Comparison of ENCODE assay signal across 9 cellular contexts in genomic region chr22:44172370-44173108, GRCh38. TPM values are rescaled to one million over a fixed set of nuclear protein-coding genes. Genes with fewer than 3 reads are reported as not detected.
A peak's percentile ranks its signal among the peaks of the same experiment; 100 is the strongest.
DNase-seq lines count a peak whose midpoint lies in the region; ATAC-seq, FAIRE-seq and TF ChIP-seq lines count a peak whose summit lies in the region.
"Had no signal": no experiment of that assay in that cellular context is flagged by ENCODE, and none has a peak within 500 bp of the region (broad histone marks: within the 10 kb centered on the region; RNA-seq: fewer than 3 reads in every experiment).

No MANE protein-coding gene starts in this region.

- H3K9ac ChIP-seq in Karpas-422 (ENCODE audit: low read length) (no peak overlapping the region), K562 (ENCODE audit: insufficient read depth in 1 of 2, low read depth in 2 of 2, low read length in 2 of 2) (no peak overlapping the region)

- H3K9me1 ChIP-seq in K562 (ENCODE audit: control insufficient read depth, insufficient read depth, low read length) = no peaks in the 10 kb centered on the region

- intact Hi-C loops in K562 (cut with micrococcal nuclease) = no loop called here
- intact Hi-C loops in naive thymus-derived CD4-positive, alpha-beta T cell (cut with micrococcal nuclease) = no loop called here
- intact Hi-C loops in CD8-positive, alpha-beta T cell (cut with DNase I, micrococcal nuclease) = no loop called here

- H3K9me3 ChIP-seq in Karpas-422 (ENCODE audit: low read length) = no peaks in the 10 kb centered on the region
- no peaks in the 10 kb centered on the region for H3K9me3 ChIP-seq in K562 (replicated peaks; ENCODE audit: control insufficient read depth, insufficient read depth, low read depth, low read length)
- no peaks in the 10 kb centered on the region for H3K9me3 ChIP-seq in naive thymus-derived CD4-positive, alpha-beta T cell (ENCODE audit: control insufficient read depth in 2 of 3, low read length in 3 of 3)
- H3K9me3 ChIP-seq in CD8-positive, alpha-beta T cell (ENCODE audit: low read length) = no peaks in the 10 kb centered on the region

- no peak for ATAC-seq in K562
- peak; percentile 90 for ATAC-seq in naive thymus-derived CD4-positive, alpha-beta T cell
- no peak for ATAC-seq in GM19463 (IDR thresholded peaks at IDR 0.05; ENCODE audit: unreplicated experiment)
- no peak for ATAC-seq in CD8-positive, alpha-beta T cell

- TF ChIP-seq CTCF in K562 (IDR thresholded peaks at IDR 0.05 in 2 of 3, conservative IDR thresholded peaks at IDR 0.05 in 1 of 3; ENCODE audit: insufficient read depth in 2 of 3, low read depth in 1 of 3, low read length in 3 of 3) = no peak
- TF ChIP-seq CTCF in CD8-positive, alpha-beta T cell (IDR thresholded peaks at IDR 0.05) = no peak

- no peaks in the 10 kb centered on the region for H3K79me2 ChIP-seq in Karpas-422 (ENCODE audit: low read length)
- no peaks in the 10 kb centered on the region for H3K79me2 ChIP-seq in K562 (ENCODE audit: control insufficient read depth, insufficient read depth, low read length)

- H3K27me3 ChIP-seq in Karpas-422 (ENCODE audit: low read length) (0 out of 2 replicates have a peak, but pooled peaks cover 3% of the 10 kb centered on the region), K562 (ENCODE audit: control insufficient read depth in 2 of 2, insufficient read depth in 2 of 2, low read length in 2 of 2) (no peaks in the 10 kb centered on the region; a peak in 1 of 5 replicates)
- no peaks in the 10 kb centered on the region for H3K27me3 ChIP-seq in naive thymus-derived CD4-positive, alpha-beta T cell (ENCODE audit: control insufficient read depth in 2 of 2, insufficient read depth in 2 of 2, low read length in 2 of 2)
- no peaks in the 10 kb centered on the region for H3K27me3 ChIP-seq in CD8-positive, alpha-beta T cell (ENCODE audit: insufficient read depth, low read length)

- peaks cover 5% of the 10 kb centered on the region; the same call in 1 of the 2 replicates for H3K4me1 ChIP-seq in Karpas-422 (ENCODE audit: low read length)
- no peaks in the 10 kb centered on the region for H3K4me1 ChIP-seq in K562 (replicated peaks in 1 of 2; ENCODE audit: control insufficient read depth in 2 of 2, insufficient read depth in 2 of 2, low read length in 2 of 2)
- H3K4me1 ChIP-seq in naive thymus-derived CD4-positive, alpha-beta T cell (ENCODE audit: control insufficient read depth in 2 of 2, insufficient read depth in 2 of 2, low read length in 2 of 2) = no peaks in the 10 kb centered on the region
- peaks cover 7% of the 10 kb centered on the region for H3K4me1 ChIP-seq in CD8-positive, alpha-beta T cell (ENCODE audit: insufficient read depth, low read length)

- peaks cover 0 to 5% (median 0%) of the 10 kb centered on the region in 5 donors for H3K27me3 Mint-ChIP-seq in naive thymus-derived CD4-positive, alpha-beta T cell
- no peaks in the 10 kb centered on the region for H3K27me3 Mint-ChIP-seq in CD8-positive, alpha-beta T cell (ENCODE audit: low read depth)

- CTCF ChIA-PET in K562 (lab: Yijun Ruan, JAX; ENCODE audit: low intra/inter-chr PET ratio) = no interaction called here
- CTCF ChIA-PET in naive thymus-derived CD4-positive, alpha-beta T cell (lab: Charles Lee) = no interaction called here
- CTCF ChIA-PET in CD8-positive, alpha-beta T cell (lab: Charles Lee) = interaction anchor here (0.8 to 1.1 kb wide), 2 partner anchors 179 to 491 kb away, joined by 3 read pairs; no protein-coding TSS in a partner anchor

- no peak for TF ChIP-seq EP300 in K562 (IDR thresholded peaks at IDR 0.05; ENCODE audit: low read length)

- POLR2A ChIA-PET in K562 (lab: Yijun Ruan, JAX) = no interaction called here
- POLR2A ChIA-PET in naive thymus-derived CD4-positive, alpha-beta T cell (lab: Charles Lee) = no interaction called here
- POLR2A ChIA-PET in CD8-positive, alpha-beta T cell (lab: Charles Lee) = interaction anchor here (0.8 kb wide), 1 partner anchor 9 kb away, joined by 3 read pairs; no protein-coding TSS in a partner anchor

- no peaks in the 10 kb centered on the region for H3K9me2 ChIP-seq in Karpas-422 (replicated peaks; ENCODE audit: insufficient read depth, low read length)

- H3K36me3 ChIP-seq in Karpas-422 (ENCODE audit: insufficient read depth, low read length) (no peaks in the 10 kb centered on the region), K562 (ENCODE audit: control insufficient read depth, insufficient read depth, low read length) (no peaks in the 10 kb centered on the region)
- no peaks in the 10 kb centered on the region for H3K36me3 ChIP-seq in naive thymus-derived CD4-positive, alpha-beta T cell (ENCODE audit: control insufficient read depth in 2 of 3, insufficient read depth in 3 of 3, low read length in 3 of 3)
- H3K36me3 ChIP-seq in CD8-positive, alpha-beta T cell (ENCODE audit: insufficient read depth, low read length) = no peaks in the 10 kb centered on the region

- peaks cover 0 to 4% (median 0%) of the 10 kb centered on the region in 7 donors for H3K4me1 Mint-ChIP-seq in naive thymus-derived CD4-positive, alpha-beta T cell
- peaks cover 4% of the 10 kb centered on the region for H3K4me1 Mint-ChIP-seq in CD8-positive, alpha-beta T cell (ENCODE audit: low read depth)

- no peaks in the 10 kb centered on the region for H3K36me3 Mint-ChIP-seq in naive thymus-derived CD4-positive, alpha-beta T cell
- H3K36me3 Mint-ChIP-seq in CD8-positive, alpha-beta T cell = no peaks in the 10 kb centered on the region

- H3K4me3 Mint-ChIP-seq in naive thymus-derived CD4-positive, alpha-beta T cell = no peak overlapping the region
- H3K4me3 Mint-ChIP-seq in CD8-positive, alpha-beta T cell = no peak overlapping the region

- H4K20me1 ChIP-seq in Karpas-422 (ENCODE audit: insufficient read depth, low read depth, low read length) = no peaks in the 10 kb centered on the region
- no peaks in the 10 kb centered on the region for H4K20me1 ChIP-seq in K562 (replicated peaks; ENCODE audit: control insufficient read depth, insufficient read depth, low read length)

- H3K4me2 ChIP-seq in Karpas-422 (ENCODE audit: low read depth, low read length, poor library complexity, severe bottlenecking) (no peak overlapping the region), K562 (ENCODE audit: insufficient read depth, low read length) (no peak overlapping the region)

- 47% methylated on average over 22 of the region's 22 CpGs for WGBS in K562 (ENCODE audit: insufficient coverage, low coverage, missing lambda C conversion rate)

- TF ChIP-seq POLR2A in K562 (conservative IDR thresholded peaks at IDR 0.05) = no peak

- H3K4me3 ChIP-seq in Karpas-422 (ENCODE audit: low read length) (no peak overlapping the region), K562 (no peak overlapping the region)
- no peak overlapping the region for H3K4me3 ChIP-seq in naive thymus-derived CD4-positive, alpha-beta T cell (ENCODE audit: low read length)
- H3K4me3 ChIP-seq in CD8-positive, alpha-beta T cell (ENCODE audit: low read depth, low read length) = no peak overlapping the region

- DNase-seq in GM19238 (ENCODE audit: insufficient read length, low spot score) (peak; percentile 64), Karpas-422 (peak; percentile 54), K562 (ENCODE audit: extremely low read depth in 1 of 4, low spot score in 3 of 4) (peak in 2 of 4 experiments; percentile 11 to 14), RCC 7860 (ENCODE audit: low spot score) (no peak)
- DNase-seq in naive thymus-derived CD4-positive, alpha-beta T cell = no peak
- DNase-seq in CD8-positive, alpha-beta T cell = no peak
- DNase-seq in activated CD4-positive, alpha-beta T cell treated with anti-CD3 and anti-CD28 coated beads, Interleukin-2, amount 50 U/mL, for 1 hour = no peak

- no peak for FAIRE-seq in K562 (lab: Jason Lieb, UNC)
- no peak for FAIRE-seq in RCC 7860 (lab: Jason Lieb, UNC)

- H3K9me3 Mint-ChIP-seq in naive thymus-derived CD4-positive, alpha-beta T cell = no peaks in the 10 kb centered on the region
- no peaks in the 10 kb centered on the region for H3K9me3 Mint-ChIP-seq in CD8-positive, alpha-beta T cell

- peak overlapping the region in 3 of 9 donors; percentile 25 to 42 (median 26) for H3K27ac Mint-ChIP-seq in naive thymus-derived CD4-positive, alpha-beta T cell
- H3K27ac Mint-ChIP-seq in CD8-positive, alpha-beta T cell = no peak overlapping the region

- BruUV-seq in K562 (replicated peaks; lab: Mats Ljungman, UMichigan) = no TSS peak

- in situ Hi-C loops in K562 (cut with MboI) = no loop called here

- H2AFZ ChIP-seq in Karpas-422 (ENCODE audit: low read length) = no peak overlapping the region
- H2AFZ ChIP-seq in K562 (ENCODE audit: low read depth, low read length) = no peak overlapping the region

- no peak for TF ChIP-seq RAD21 in K562 (CRISPR knock-in tag; conservative IDR thresholded peaks at IDR 0.05 in 1 of 2, IDR thresholded peaks at IDR 0.05 in 1 of 2)

- H3K27ac ChIP-seq in Karpas-422 (ENCODE audit: low read length) (no peak overlapping the region), K562 (ENCODE audit: extremely low read depth, low read depth, low read length) (no peak overlapping the region)
- no peak overlapping the region for H3K27ac ChIP-seq in naive thymus-derived CD4-positive, alpha-beta T cell (ENCODE audit: low read depth, low read length)
- H3K27ac ChIP-seq in CD8-positive, alpha-beta T cell (ENCODE audit: low read depth, low read length) = no peak overlapping the region

TF ChIP-seq in K562, 482 proteins besides CTCF, POLR2A, EP300 and RAD21 (continues in another document):
- TF ChIP-seq EGR1 (conservative IDR thresholded peaks at IDR 0.05) = peak; percentile 77
- TF ChIP-seq SPI1 (IDR thresholded peaks at IDR 0.05; ENCODE audit: borderline replicate concordance, low read depth, low read length) = 0 out of 2 replicates have a peak, but pooled peaks have one; percentile 7
- TF ChIP-seq CHD2 (IDR thresholded peaks at IDR 0.05; ENCODE audit: low read depth, low read length) = no peak

RNA-seq across cellular contexts. Expression of gene PARVG, which starts 8.2 kb away (rescaled TPM):
- total RNA-seq in Karpas-422 (2014; rRNA removed; shearing (Covaris generic); ENCODE audit: low replicate concordance) = 6.3 and 6.7 TPM in 2 replicates
- 0.44 TPM in 2 replicates for total RNA-seq in K562 (2011; cell fraction: chromatin; rRNA removed; ENCODE audit: low replicate concordance)
- 0.13 and 0.67 TPM in 2 replicates for total RNA-seq in K562 (2011; cell fraction: nucleolus; rRNA removed)
- total RNA-seq in K562 (2011; cell fraction: nucleoplasm; rRNA removed) = 0.23 and 0.51 TPM in 2 replicates
- total RNA-seq in K562 (2014; rRNA removed) (not detected in 2 replicates), K562 (2014; rRNA removed; fragmentation: Illumina TruSeq; extraction: Trizol) (not detected in 2 replicates), K562 (2015; rRNA removed; fragmentation: Illumina TruSeq; extraction: Trizol) (not detected in 2 replicates), K562 (2021) (0.20 and 0.35 TPM in 2 replicates)
- polyA plus RNA-seq in K562 (2011; rRNA removed) (0.04 TPM in 1 of 2 replicates, not detected in the other), K562 (2014; fragmentation: Illumina TruSeq; extraction: Trizol) (not detected in 2 replicates), K562 (2014; fragmentation: Nextera tagmentation; extraction: Ambion mirVana) (not detected), K562 (2014; rRNA removed) (not detected in 2 replicates)
- polyA plus RNA-seq in K562 (2011; cell fraction: cytosol; rRNA removed) = 0.09 and 0.27 TPM in 2 replicates
- 0.20 and 0.51 TPM in 2 replicates for polyA plus RNA-seq in K562 (2011; cell fraction: nucleus; rRNA removed)
- polyA plus RNA-seq in K562 (2012) = 0.13 and 0.19 TPM in 2 replicates
- 0.07 TPM in 1 of 2 replicates, not detected in the other for polyA minus RNA-seq in K562 (2011; rRNA and poly(A)+ RNA removed)
- not detected in 2 replicates for polyA minus RNA-seq in K562 (2011; cell fraction: cytosol; rRNA and poly(A)+ RNA removed)
- polyA minus RNA-seq in K562 (2011; cell fraction: nucleus; rRNA and poly(A)+ RNA removed) = under 0.01 and 0.22 TPM in 2 replicates
- total RNA-seq in naive thymus-derived CD4-positive, alpha-beta T cell = 100 to 1,000 TPM; 142 to 209 (median 173) TPM
- polyA plus RNA-seq in naive thymus-derived CD4-positive, alpha-beta T cell = 10 to 100 TPM; 36.4 to 57.6 TPM
- total RNA-seq in CD8-positive, alpha-beta T cell = 100 to 1,000 TPM; 122 to 124 TPM
- total RNA-seq: renal cortical epithelial cell had no signal

Comparison
In these comparisons a context has a peak if more than half of its experiments do, and no peak if none do; other contexts are left out.
1. DNase-seq: peak in GM19238 (single experiment) and Karpas-422 (single experiment); none in naive thymus-derived CD4-positive, alpha-beta T cell (0 of 9), RCC 7860 (single experiment), CD8-positive, alpha-beta T cell (0 of 7) and activated CD4-positive, alpha-beta T cell treated with anti-CD3 and anti-CD28 coated beads, Interleukin-2, amount 50 U/mL, for 1 hour (single experiment).
2. RNA of gene PARVG, which starts 8.2 kb away (total RNA-seq): 142 to 209 TPM in naive thymus-derived CD4-positive, alpha-beta T cell and 122 to 124 TPM in CD8-positive, alpha-beta T cell; 6.3 to 6.7 TPM in Karpas-422 and 0.13 to 0.67 TPM in K562; every median in the first group is over 10 times any median in the second.